Comparison of ENCODE assay signal across 8 cellular contexts in genomic region chr20:1777476-1777820, GRCh38.
DNase-seq lines count a peak whose midpoint lies in the region; TF ChIP-seq lines count a peak whose summit lies in the region.

No MANE protein-coding gene starts in this region.

- CTCF ChIA-PET in activated CD4-positive, alpha-beta T cell treated with anti-CD3 and anti-CD28 coated beads, Interleukin-2, amount 10 ng/mL, durations not matched to agents 7 days and 5 days (lab: Charles Lee): interaction anchor here (0.6 to 2.0 kb wide), 23 partner anchors 9 to 319 kb away, joined by 3 to 17 read pairs (median 4); partner anchors contain the start of genes NSFL1C and SIRPD

- H3K4me2 ChIP-seq in hepatocyte: peak overlapping the region; percentile 55

- H3K79me2 ChIP-seq in hepatocyte: peaks cover 9% of the 10 kb centered on the region

- no peaks in the 10 kb centered on the region for H3K36me3 ChIP-seq in SJSA1
- H3K36me3 ChIP-seq in hepatocyte (replicated peaks; ENCODE audit: insufficient read depth, low read depth): no peaks in the 10 kb centered on the region
- no peaks in the 10 kb centered on the region for H3K36me3 ChIP-seq in suprapubic skin

- peaks cover 13% of the 10 kb centered on the region for H3K4me1 Mint-ChIP-seq in activated CD4-positive, alpha-beta T cell treated with anti-CD3 and anti-CD28 coated beads, Interleukin-2, amount 10 ng/mL, durations not matched to agents 7 days and 5 days

- no peak for TF ChIP-seq POLR2A in suprapubic skin (IDR thresholded peaks at IDR 0.05)

- POLR2A ChIA-PET in activated CD4-positive, alpha-beta T cell treated with anti-CD3 and anti-CD28 coated beads, Interleukin-2, amount 10 ng/mL, durations not matched to agents 7 days and 5 days (lab: Charles Lee): no interaction called here

- H3K27ac Mint-ChIP-seq in activated CD4-positive, alpha-beta T cell treated with anti-CD3 and anti-CD28 coated beads, Interleukin-2, amount 10 ng/mL, durations not matched to agents 7 days and 5 days: no peak overlapping the region

- no peaks in the 10 kb centered on the region for H3K9me2 ChIP-seq in hepatocyte (replicated peaks; ENCODE audit: insufficient read depth)

- H3K36me3 Mint-ChIP-seq in activated CD4-positive, alpha-beta T cell treated with anti-CD3 and anti-CD28 coated beads, Interleukin-2, amount 10 ng/mL, durations not matched to agents 7 days and 5 days (ENCODE audit: low read depth): no peaks in the 10 kb centered on the region

- TF ChIP-seq EP300 in suprapubic skin (IDR thresholded peaks at IDR 0.05): no peak

- H3K4me3 ChIP-seq in SJSA1: peak overlapping the region; percentile 47
- H3K4me3 ChIP-seq in hepatocyte: no peak overlapping the region
- H3K4me3 ChIP-seq in suprapubic skin: peak overlapping the region; percentile 63

- peak overlapping the region; percentile 54 for H2AFZ ChIP-seq in hepatocyte

- H3K4me1 ChIP-seq in SJSA1 (replicated peaks): peaks cover 22% of the 10 kb centered on the region
- H3K4me1 ChIP-seq in hepatocyte (ENCODE audit: insufficient read depth): peaks cover 8% of the 10 kb centered on the region
- H3K4me1 ChIP-seq in suprapubic skin: peaks cover 18% of the 10 kb centered on the region

- H3K9me3 Mint-ChIP-seq in activated CD4-positive, alpha-beta T cell treated with anti-CD3 and anti-CD28 coated beads, Interleukin-2, amount 10 ng/mL, durations not matched to agents 7 days and 5 days: no peaks in the 10 kb centered on the region

- H3K27me3 ChIP-seq in SJSA1 (replicated peaks): no peaks in the 10 kb centered on the region
- no peaks in the 10 kb centered on the region for H3K27me3 ChIP-seq in hepatocyte
- H3K27me3 ChIP-seq in suprapubic skin: no peaks in the 10 kb centered on the region

- TF ChIP-seq CTCF in hepatocyte (IDR thresholded peaks at IDR 0.05; ENCODE audit: poor library complexity) (no peak), suprapubic skin (IDR thresholded peaks at IDR 0.05) (no peak)

- DNase-seq in activated CD4-positive, alpha-beta T cell treated with anti-CD3 and anti-CD28 coated beads, Interleukin-2, amount 10 ng/mL, durations not matched to agents 7 days and 5 days: no peak
- DNase-seq in activated CD4-positive, alpha-beta T cell treated with anti-CD3 and anti-CD28 coated beads for 1 hour: no peak
- DNase-seq in SJSA1 (ENCODE audit: low read depth in 1 of 2, low spot score in 2 of 2) (no peak), hepatocyte (ENCODE audit: low spot score) (no peak), suprapubic skin (ENCODE audit: low spot score in 2 of 2) (peak in 1 of 2 donors; percentile 86), C1 segment of cervical spinal cord (lab: John Stamatoyannopoulos, UW) (no peak), NCI-H2171 (lab: John Stamatoyannopoulos, UW) (no peak), OCI-M1 (lab: John Stamatoyannopoulos, UW) (no peak)

- peaks cover 5% of the 10 kb centered on the region for H3K27me3 Mint-ChIP-seq in activated CD4-positive, alpha-beta T cell treated with anti-CD3 and anti-CD28 coated beads, Interleukin-2, amount 10 ng/mL, durations not matched to agents 7 days and 5 days

- H3K9me3 ChIP-seq in SJSA1 (replicated peaks) (no peaks in the 10 kb centered on the region), hepatocyte (ENCODE audit: low read depth) (no peaks in the 10 kb centered on the region), suprapubic skin (no peaks in the 10 kb centered on the region)

- 25% methylated on average over 14 of the region's 14 CpGs for WGBS in hepatocyte (ENCODE audit: low lambda C conversion rate, missing lambda C conversion rate)
- WGBS in suprapubic skin: 11% methylated on average over 14 of the region's 14 CpGs

- H3K27ac ChIP-seq in SJSA1 (no peak overlapping the region), hepatocyte (no peak overlapping the region), suprapubic skin (no peak overlapping the region)

- peak overlapping the region; percentile 69 for H3K4me3 Mint-ChIP-seq in activated CD4-positive, alpha-beta T cell treated with anti-CD3 and anti-CD28 coated beads, Interleukin-2, amount 10 ng/mL, durations not matched to agents 7 days and 5 days

- no peaks in the 10 kb centered on the region for H4K20me1 ChIP-seq in hepatocyte (ENCODE audit: insufficient read depth, poor library complexity, severe bottlenecking)
